Comparison of ENCODE assay signal across 11 cellular contexts in the genomic region with DNA sequence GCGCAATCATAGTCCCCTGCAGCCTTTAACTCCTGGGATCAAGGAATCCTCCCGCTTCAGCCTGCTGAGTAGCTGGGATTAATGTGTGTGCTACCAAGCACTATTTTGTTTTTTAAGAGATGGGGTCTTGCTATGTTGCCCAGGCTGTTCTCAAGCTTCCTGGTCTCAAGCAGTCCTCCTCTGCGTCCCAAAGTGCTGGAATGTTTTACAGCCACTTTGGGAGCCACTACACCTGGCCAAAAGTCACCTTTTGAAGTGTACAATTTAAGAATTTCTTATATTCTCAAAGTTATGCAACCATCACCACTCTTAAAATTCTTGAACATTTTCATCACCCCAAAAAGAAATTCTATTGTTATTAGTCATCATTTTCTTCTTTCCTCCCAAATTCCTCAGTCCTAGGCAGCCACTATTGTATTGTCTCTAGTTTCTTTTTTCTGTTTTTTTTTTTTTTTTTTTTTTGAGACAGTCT. TPM values are rescaled to one million over a fixed set of nuclear protein-coding genes. Genes with fewer than 3 reads are reported as not detected.
A peak's percentile ranks its signal among the peaks of the same experiment; 100 is the strongest.
DNase-seq lines count a peak whose midpoint lies in the region; ATAC-seq and TF ChIP-seq lines count a peak whose summit lies in the region.
"Had no signal": no experiment of that assay in that cellular context is flagged by ENCODE, and none has a peak within 500 bp of the region (broad histone marks: within the 10 kb centered on the region; RNA-seq: fewer than 3 reads in every experiment).

No MANE protein-coding gene starts in this region.

- DNase-seq in ACHN (peak; percentile 75), GM23248 (peak; percentile 82), WTC11 (ENCODE audit: low spot score) (no peak), kidney glomerular epithelial cell (lab: John Stamatoyannopoulos, UW) (peak; percentile 64), MG63 (no peak)
- no peak for DNase-seq in activated T-helper 2 cell treated with anti-CD3 and anti-CD28 coated beads, Interferon-gamma antibody, Interleukin-2, Interleukin-4, amounts not matched to agents 10 μg/mL and 5 μg/mL and 100 μg/mL, durations not matched to agents 14 hours and 24 hours and 36 hours (ENCODE audit: low spot score)
- DNase-seq: left colon, posterior cingulate gyrus had no signal

- H3K79me2 ChIP-seq in GM23248 (ENCODE audit: insufficient read depth) = peaks cover 30% of the 10 kb centered on the region

- no peak overlapping the region for H2AFZ ChIP-seq in GM23248

- no peaks in the 10 kb centered on the region for H3K9me3 Mint-ChIP-seq in WTC11
- no peaks in the 10 kb centered on the region for H3K9me3 Mint-ChIP-seq in activated T-helper 2 cell treated with anti-CD3 and anti-CD28 coated beads, Interferon-gamma antibody, Interleukin-2, Interleukin-4, amounts not matched to agents 10 μg/mL and 5 μg/mL and 100 μg/mL, durations not matched to agents 14 hours and 24 hours and 36 hours

- POLR2A ChIA-PET in WTC11 (lab: Charles Lee) = no interaction called here

- H3K27me3 Mint-ChIP-seq in WTC11 (ENCODE audit: low read depth) = no peaks in the 10 kb centered on the region
- H3K27me3 Mint-ChIP-seq in activated T-helper 2 cell treated with anti-CD3 and anti-CD28 coated beads, Interferon-gamma antibody, Interleukin-2, Interleukin-4, amounts not matched to agents 10 μg/mL and 5 μg/mL and 100 μg/mL, durations not matched to agents 14 hours and 24 hours and 36 hours (ENCODE audit: low read depth) = no peaks in the 10 kb centered on the region

- in situ Hi-C loops in ACHN (cut with HindIII; ENCODE audit: low pct_ligation_motif_present, low pct_unique_long_range_greater_than_20kb, low sequenced_read_pairs) = no loop called here
- in situ Hi-C loops in GM23248 (cut with MboI) = no loop called here

- no peak for TF ChIP-seq CTCF in WTC11 (IDR thresholded peaks at IDR 0.05)

- no peaks in the 10 kb centered on the region for H3K9me2 ChIP-seq in GM23248 (ENCODE audit: insufficient read depth)

- H3K4me1 Mint-ChIP-seq in WTC11 = no peaks in the 10 kb centered on the region
- H3K4me1 Mint-ChIP-seq in activated T-helper 2 cell treated with anti-CD3 and anti-CD28 coated beads, Interferon-gamma antibody, Interleukin-2, Interleukin-4, amounts not matched to agents 10 μg/mL and 5 μg/mL and 100 μg/mL, durations not matched to agents 14 hours and 24 hours and 36 hours (ENCODE audit: low read depth) = peaks cover 36% of the 10 kb centered on the region

- no peak for ATAC-seq in WTC11
- ATAC-seq in HG02938 (IDR thresholded peaks at IDR 0.05; ENCODE audit: unreplicated experiment) = no peak
- ATAC-seq in HG02870 (IDR thresholded peaks at IDR 0.05; ENCODE audit: unreplicated experiment) = no peak
- ATAC-seq: left colon had no signal

- peak overlapping the region; percentile 50 for H3K4me2 ChIP-seq in GM23248 (ENCODE audit: unreplicated experiment)

- intact Hi-C loops in activated T-helper 2 cell treated with anti-CD3 and anti-CD28 coated beads, Interferon-gamma antibody, Interleukin-2, Interleukin-4, amounts not matched to agents 10 μg/mL and 5 μg/mL and 100 μg/mL, durations not matched to agents 14 hours and 24 hours and 36 hours (cut with micrococcal nuclease) = no loop called here

- peaks cover 84% of the 10 kb centered on the region for H3K4me1 ChIP-seq in GM23248 (ENCODE audit: insufficient read depth)
- H3K4me1 ChIP-seq: ascending aorta had no signal

- 52 to 53% methylated on average over 3 of the region's 3 CpGs for WGBS in GM23248 (ENCODE audit: low coverage in 1 of 2, low lambda C conversion rate in 2 of 2, missing lambda C conversion rate in 2 of 2), 2 experiments

- H3K9me3 ChIP-seq in GM23248 (ENCODE audit: low read depth) = no peaks in the 10 kb centered on the region
- no peaks in the 10 kb centered on the region for H3K9me3 ChIP-seq in MG63
- H3K9me3 ChIP-seq: ascending aorta had no signal

- peaks cover 32% of the 10 kb centered on the region for H3K36me3 Mint-ChIP-seq in WTC11
- peaks cover 39% of the 10 kb centered on the region for H3K36me3 Mint-ChIP-seq in activated T-helper 2 cell treated with anti-CD3 and anti-CD28 coated beads, Interferon-gamma antibody, Interleukin-2, Interleukin-4, amounts not matched to agents 10 μg/mL and 5 μg/mL and 100 μg/mL, durations not matched to agents 14 hours and 24 hours and 36 hours (ENCODE audit: low read depth)

- peaks cover 97% of the 10 kb centered on the region for H3F3A ChIP-seq in GM23248 (ENCODE audit: insufficient read depth)

- no peak overlapping the region for H3K4me3 Mint-ChIP-seq in WTC11
- no peak overlapping the region for H3K4me3 Mint-ChIP-seq in activated T-helper 2 cell treated with anti-CD3 and anti-CD28 coated beads, Interferon-gamma antibody, Interleukin-2, Interleukin-4, amounts not matched to agents 10 μg/mL and 5 μg/mL and 100 μg/mL, durations not matched to agents 14 hours and 24 hours and 36 hours (ENCODE audit: low read depth)

- H3K27me3 ChIP-seq in GM23248 (replicated peaks; ENCODE audit: insufficient read depth) (no peaks in the 10 kb centered on the region), MG63 (no peaks in the 10 kb centered on the region)
- H3K27me3 ChIP-seq: ascending aorta had no signal

- H3K9ac ChIP-seq in GM23248 = no peak overlapping the region

- no peak overlapping the region for H3K27ac Mint-ChIP-seq in WTC11
- H3K27ac Mint-ChIP-seq in activated T-helper 2 cell treated with anti-CD3 and anti-CD28 coated beads, Interferon-gamma antibody, Interleukin-2, Interleukin-4, amounts not matched to agents 10 μg/mL and 5 μg/mL and 100 μg/mL, durations not matched to agents 14 hours and 24 hours and 36 hours = no peak overlapping the region

- H3K36me3 ChIP-seq in GM23248 (ENCODE audit: low read depth) = peaks cover 38% of the 10 kb centered on the region
- peaks cover 46% of the 10 kb centered on the region for H3K36me3 ChIP-seq in MG63

- peak overlapping the region; percentile 46 for H3K27ac ChIP-seq in GM23248
- H3K27ac ChIP-seq: ascending aorta had no signal

- H3K4me3 ChIP-seq in GM23248 (no peak overlapping the region), MG63 (no peak overlapping the region)
- H3K4me3 ChIP-seq: ascending aorta had no signal

- 0 out of 2 replicates have a peak, but pooled peaks cover 5% of the 10 kb centered on the region for H4K20me1 ChIP-seq in GM23248 (ENCODE audit: insufficient read depth)

- CTCF ChIA-PET in WTC11 (lab: Charles Lee) = interaction anchor here (0.6 kb wide), 2 partner anchors 13 to 17 kb away, joined by 3 read pairs; no protein-coding TSS in a partner anchor

TF ChIP-seq in WTC11, 78 proteins besides CTCF, POLR2A, EP300 and RAD21:
- TF ChIP-seq ZNF121 (CRISPR knock-in tag; IDR thresholded peaks at IDR 0.05) (peak; percentile 94), SOX15 (CRISPR knock-in tag; IDR thresholded peaks at IDR 0.05) (no peak)

RNA-seq across cellular contexts. Expression of a gene that starts 17.8 kb away (rescaled TPM):
- 155 TPM in 2 replicates for total RNA-seq in GM23248 (2014; rRNA removed; shearing (Covaris generic))
- polyA plus RNA-seq in GM23248 (2016; fragmentation: Nextera tagmentation; extraction: Ambion mirVana) = 37.0 and 41.8 TPM in 2 replicates
- total RNA-seq in WTC11 (2021) = 128 to 162 TPM (median 132 TPM) in 3 replicates
- 136 and 146 TPM in 2 replicates for total RNA-seq in MG63 (2014; rRNA removed; shearing (Covaris generic); ENCODE audit: low replicate concordance)
- 288 and 295 TPM in 2 replicates for total RNA-seq in activated T-helper 2 cell treated with anti-CD3 and anti-CD28 coated beads, Interferon-gamma antibody, Interleukin-2, Interleukin-4, amounts not matched to agents 10 μg/mL and 5 μg/mL and 100 μg/mL, durations not matched to agents 14 hours and 24 hours and 36 hours

Comparison
In these comparisons a context has a peak if more than half of its experiments do, and no peak if none do; other contexts are left out.
1. DNase-seq: peak in ACHN (single experiment), GM23248 (single experiment) and kidney glomerular epithelial cell (single experiment); none in WTC11 (single experiment), MG63 (single experiment) and activated T-helper 2 cell treated with anti-CD3 and anti-CD28 coated beads, Interferon-gamma antibody, Interleukin-2, Interleukin-4, amounts not matched to agents 10 μg/mL and 5 μg/mL and 100 μg/mL, durations not matched to agents 14 hours and 24 hours and 36 hours (single experiment).